In genomic region chr1:37556712-37557196, GRCh38 we compare ENCODE assay signal across 1 cellular context.
TF ChIP-seq lines count a peak whose summit lies in the region.

Gene DNALI1 (plus strand): TSS chr1:37556940. CDS start chr1:37556995, 55 bp downstream.

TF ChIP-seq in IMR-90, 13 proteins besides CTCF, POLR2A, EP300 and RAD21:
- peak; percentile 44; the same call in 1 of the 2 replicates for TF ChIP-seq MXI1 (IDR thresholded peaks at IDR 0.05; ENCODE audit: borderline replicate concordance, low read depth, low read length)
- TF ChIP-seq MAZ (IDR thresholded peaks at IDR 0.05; ENCODE audit: borderline replicate concordance, low read depth, low read length) = no peak; the same call in 1 of the 2 replicates
- TF ChIP-seq RFX5 (IDR thresholded peaks at IDR 0.05; ENCODE audit: low read depth, low read length) = no peak
TF ChIP-seq in IMR-90: peak in this region for 1.
